8 cellular contexts compared by ENCODE assay signal in the genomic region with DNA sequence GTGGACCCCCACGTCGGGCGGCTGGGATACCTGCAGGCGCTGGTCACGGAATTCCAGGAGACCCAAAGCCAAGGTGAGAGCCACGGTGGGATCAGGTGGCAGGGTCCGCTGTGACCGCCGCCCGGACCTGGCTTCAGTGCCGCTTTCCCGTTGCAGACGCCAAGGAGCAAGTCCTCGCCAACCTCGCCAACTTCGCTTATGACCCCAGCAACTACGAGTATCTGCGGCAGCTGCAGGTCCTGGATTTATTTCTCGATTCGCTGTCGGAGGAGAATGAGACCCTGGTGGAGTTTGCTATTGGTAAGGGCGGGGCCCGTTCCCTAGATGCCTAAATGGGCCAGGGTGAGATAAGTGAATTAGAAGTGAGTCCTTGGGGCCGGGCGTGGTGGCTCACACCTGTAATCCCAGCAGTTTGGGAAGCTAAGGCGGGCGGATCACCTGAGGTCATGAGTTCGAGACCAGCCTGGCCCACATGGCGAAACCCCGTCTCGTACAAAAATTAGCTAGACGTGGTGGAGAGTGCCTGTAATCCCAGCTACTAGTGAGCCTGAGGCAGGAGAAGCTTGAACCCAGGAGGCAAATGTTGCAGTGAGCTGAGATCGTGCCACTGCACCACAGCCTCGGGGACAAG. TPM values are rescaled to one million over a fixed set of nuclear protein-coding genes. Genes with fewer than 3 reads are reported as not detected.
A peak's percentile ranks its signal among the peaks of the same experiment; 100 is the strongest.
DNase-seq lines count a peak whose midpoint lies in the region; FAIRE-seq and TF ChIP-seq lines count a peak whose summit lies in the region.
"Had no signal": no experiment of that assay in that cellular context is flagged by ENCODE, and none has a peak within 500 bp of the region (broad histone marks: within the 10 kb centered on the region; RNA-seq: fewer than 3 reads in every experiment).

No MANE protein-coding gene starts in this region.

- H3K4me3 ChIP-seq in bronchial epithelial cell (ENCODE audit: low read depth, low read length) = peak overlapping the region; percentile 47
- H3K4me3 ChIP-seq in neuronal stem cell (ENCODE audit: low read length in 2 of 2) = peak overlapping the region; percentile 84 to 89

- H3K18ac ChIP-seq in neuronal stem cell (ENCODE audit: low read length) = peak overlapping the region; percentile 92

- H2BK5ac ChIP-seq in neuronal stem cell (ENCODE audit: low read length) = peak overlapping the region; percentile 13

- DNase-seq in DMS 273 (lab: John Stamatoyannopoulos, UW; ENCODE audit: unreplicated experiment) = peak; percentile 53
- DNase-seq in DMS 273 treated with DMSO at 0.1 percent for 48 hours (lab: John Stamatoyannopoulos, UW) = no peak
- no peak for DNase-seq in bronchial epithelial cell (ENCODE audit: low read depth)
- DNase-seq in neuronal stem cell (ENCODE audit: low spot score) = no peak
- no peak for DNase-seq in activated CD4-positive, CD25-positive, alpha-beta regulatory T cell (lab: John Stamatoyannopoulos, UW)
- DNase-seq in posterior vena cava (ENCODE audit: low spot score) = no peak

- no peak overlapping the region for H3K23ac ChIP-seq in neuronal stem cell (ENCODE audit: low read depth, low read length, poor library complexity)

- no peak overlapping the region for H3K27ac ChIP-seq in neuronal stem cell (replicated peaks; ENCODE audit: low read length)

- no peak overlapping the region for H4K91ac ChIP-seq in neuronal stem cell (ENCODE audit: low read depth, low read length, poor library complexity)

- FAIRE-seq in bronchial epithelial cell (lab: Jason Lieb, UNC) = no peak
- FAIRE-seq: A204.1, endometrium had no signal

- H3K36me3 ChIP-seq in bronchial epithelial cell (ENCODE audit: control insufficient read depth, insufficient read depth, low read length) = no peaks in the 10 kb centered on the region
- peaks cover 4 to 14% of the 10 kb centered on the region in 2 donors for H3K36me3 ChIP-seq in neuronal stem cell (replicated peaks in 1 of 2; ENCODE audit: control insufficient read depth in 2 of 2, insufficient read depth in 2 of 2, low read length in 2 of 2)

- H3K9ac ChIP-seq in neuronal stem cell (ENCODE audit: low read depth, low read length, poor library complexity) = peak overlapping the region; percentile 95

- no peaks in the 10 kb centered on the region for H3K9me3 ChIP-seq in neuronal stem cell (replicated peaks in 1 of 2; ENCODE audit: control insufficient read depth in 2 of 2, insufficient read depth in 1 of 2, low read depth in 1 of 2, low read length in 2 of 2)

- no peaks in the 10 kb centered on the region for H3K79me1 ChIP-seq in neuronal stem cell (ENCODE audit: low read depth, low read length)

- no peak for TF ChIP-seq CTCF in bronchial epithelial cell (IDR thresholded peaks at IDR 0.05; ENCODE audit: insufficient read depth, low read length, severe bottlenecking)

- peak overlapping the region; percentile 97 for H2AFZ ChIP-seq in neuronal stem cell (ENCODE audit: low read length)

- no CpG with 5 or more reads among the region's 34 CpGs for WGBS in neuronal stem cell (ENCODE audit: extremely low coverage in 2 of 2, insufficient read length in 2 of 2, insufficient replicate concordance in 1 of 2), 2 donors

- no peak overlapping the region for H3K4ac ChIP-seq in neuronal stem cell (ENCODE audit: low read length)

- intact Hi-C loops in posterior vena cava (cut with DNase I) = loop anchor here (5.0 to 10.0 kb wide), 2 partner anchors 33 to 64 kb away; no protein-coding TSS in a partner anchor

- H3K4me2 ChIP-seq in neuronal stem cell (ENCODE audit: insufficient read depth, low read length, poor library complexity, severe bottlenecking) = peak overlapping the region; percentile 85

- peaks cover 0 to 5% of the 10 kb centered on the region in 2 donors for H3K4me1 ChIP-seq in neuronal stem cell (ENCODE audit: control insufficient read depth in 2 of 2, insufficient read depth in 1 of 2, low read depth in 1 of 2, low read length in 2 of 2)

- no peak overlapping the region for H2BK12ac ChIP-seq in neuronal stem cell (ENCODE audit: low read length)

- H2BK120ac ChIP-seq in neuronal stem cell (ENCODE audit: low read depth, low read length) = no peak overlapping the region

- H4K8ac ChIP-seq in neuronal stem cell (ENCODE audit: low read depth, low read length) = no peak overlapping the region

- H2AK5ac ChIP-seq in neuronal stem cell (ENCODE audit: low read depth, low read length) = no peak overlapping the region

- no peak overlapping the region for H2BK15ac ChIP-seq in neuronal stem cell (ENCODE audit: low read length)

- H3K14ac ChIP-seq in neuronal stem cell (ENCODE audit: low read length) = peak overlapping the region; percentile 56

- H3K27me3 ChIP-seq in bronchial epithelial cell (ENCODE audit: control insufficient read depth, insufficient read depth, low read length) = no peaks in the 10 kb centered on the region
- peaks cover 0 to 7% (median 6%) of the 10 kb centered on the region in 3 experiments for H3K27me3 ChIP-seq in neuronal stem cell (ENCODE audit: control insufficient read depth in 3 of 3, insufficient read depth in 3 of 3, low read depth in 1 of 3, low read length in 3 of 3)

RNA-seq across cellular contexts. Expression of a gene that starts 0.7 kb away (rescaled TPM):
- 1.8 and 3.2 TPM in 2 replicates for total RNA-seq in bronchial epithelial cell
- polyA plus RNA-seq in neuronal stem cell (2013, experiment 1 of 2) = 7.3 TPM
- 6.9 TPM for polyA plus RNA-seq in neuronal stem cell (2013, experiment 2 of 2)
- 1 to 10 TPM; 5.8 to 6.4 TPM for total RNA-seq in posterior vena cava

RNA-seq across cellular contexts. Expression of a gene that starts 21.1 kb away (rescaled TPM):
- total RNA-seq in bronchial epithelial cell (47.0 and 57.1 TPM in 2 replicates), posterior vena cava (10 to 100 TPM; 26.2 to 33.0 TPM)
- polyA plus RNA-seq in neuronal stem cell (2013, experiment 1 of 2) = 59.9 TPM
- polyA plus RNA-seq in neuronal stem cell (2013, experiment 2 of 2) = 58.9 TPM

RNA-seq across cellular contexts. Expression of a gene that starts 22.7 kb away (rescaled TPM):
- total RNA-seq in bronchial epithelial cell (15.0 and 18.1 TPM in 2 replicates), posterior vena cava (1 to 10 TPM; 6.1 to 8.1 TPM)
- polyA plus RNA-seq in neuronal stem cell (2013, experiment 1 of 2) = 7.7 TPM
- 7.9 TPM for polyA plus RNA-seq in neuronal stem cell (2013, experiment 2 of 2)

RNA-seq across cellular contexts. Expression of a gene that starts 43.9 kb away (rescaled TPM):
- total RNA-seq in bronchial epithelial cell (182 and 188 TPM in 2 replicates), posterior vena cava (10 to 100 TPM; 20.1 to 22.3 TPM)
- 267 TPM for polyA plus RNA-seq in neuronal stem cell (2013, experiment 1 of 2)
- 277 TPM for polyA plus RNA-seq in neuronal stem cell (2013, experiment 2 of 2)
